22 cellular contexts compared by ENCODE assay signal in the genomic region with DNA sequence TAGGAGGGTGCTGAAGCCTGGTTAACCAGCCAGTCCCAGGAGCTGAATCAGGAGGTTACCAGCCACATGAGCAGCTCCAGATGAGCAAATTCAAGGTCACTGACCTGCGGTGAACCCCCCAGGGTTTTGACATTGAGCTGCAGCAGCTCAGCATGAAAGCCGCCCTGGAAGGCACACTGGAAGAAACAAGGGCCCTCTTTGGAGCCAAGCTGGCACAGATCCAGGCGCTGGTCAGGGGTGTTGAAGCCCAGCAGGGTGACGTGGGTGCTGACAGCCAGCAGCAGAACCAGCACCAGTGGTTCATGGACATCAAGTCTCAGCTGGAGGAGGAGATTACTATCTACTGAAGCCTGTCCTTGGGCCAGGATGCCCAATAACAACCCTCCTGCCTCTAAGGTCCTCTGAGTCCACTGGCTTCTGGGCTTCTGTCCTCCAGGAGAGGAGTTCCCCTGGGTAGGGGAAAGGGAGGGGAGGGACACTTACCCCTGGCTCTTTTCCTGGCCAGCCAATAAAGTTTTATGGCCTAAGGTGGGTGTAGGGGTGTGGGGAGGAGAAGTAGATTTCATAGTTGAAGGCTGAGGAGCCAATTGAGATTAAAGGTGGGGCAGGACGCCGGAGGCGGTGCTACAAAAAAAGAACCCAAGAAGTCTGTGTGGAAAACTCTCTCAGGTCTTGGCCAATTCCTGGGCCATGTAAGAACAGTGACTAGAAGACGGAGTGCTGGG. TPM values are rescaled to one million over a fixed set of nuclear protein-coding genes. Genes with fewer than 3 reads are reported as not detected.
DNase-seq lines count a peak whose midpoint lies in the region; ATAC-seq and TF ChIP-seq lines count a peak whose summit lies in the region.
"Had no signal": no experiment of that assay in that cellular context is flagged by ENCODE, and none has a peak within 500 bp of the region (broad histone marks: within the 10 kb centered on the region; RNA-seq: fewer than 3 reads in every experiment).

No MANE protein-coding gene starts in this region.

- H3K27ac Mint-ChIP-seq in CD4-positive, alpha-beta memory T cell, result peak overlapping the region in 1 of 7 donors; percentile 46
- H3K27ac Mint-ChIP-seq: activated B cell treated with CpG ODN at 0.5 μM for 24 hours; activated T-helper 2 cell treated with anti-CD3 and anti-CD28 coated beads, Interferon-gamma antibody, Interleukin-2, Interleukin-4, amounts not matched to agents 10 μg/mL and 5 μg/mL and 100 μg/mL, durations not matched to agents 14 hours and 24 hours and 36 hours; endodermal cell had no signal

- no peaks in the 10 kb centered on the region for H3K4me1 ChIP-seq in body of pancreas
- peaks cover 3% of the 10 kb centered on the region for H3K4me1 ChIP-seq in right cardiac atrium (ENCODE audit: control insufficient read depth, insufficient read depth, low read length)
- H3K4me1 ChIP-seq in sigmoid colon, result peaks cover 0 to 8% (median 0%) of the 10 kb centered on the region in 4 donors
- H3K4me1 ChIP-seq in testis, result no peaks in the 10 kb centered on the region
- no peaks in the 10 kb centered on the region for H3K4me1 ChIP-seq in CD4-positive, alpha-beta memory T cell (ENCODE audit: insufficient read depth, low read length)

- TF ChIP-seq CTCF in body of pancreas (IDR thresholded peaks at IDR 0.05) (no peak), sigmoid colon (IDR thresholded peaks at IDR 0.05) (no peak), testis (IDR thresholded peaks at IDR 0.05) (no peak)

- ATAC-seq in body of pancreas, result no peak
- ATAC-seq in right cardiac atrium, result peak; percentile 48 to 72

- intact Hi-C loops in body of pancreas (cut with DNase I), result no loop called here
- intact Hi-C loops in right cardiac atrium (cut with DNase I), result no loop called here
- intact Hi-C loops in sigmoid colon (cut with DNase I), result no loop called here
- intact Hi-C loops in testis (cut with DNase I; ENCODE audit: low total_unique reads), result no loop called here
- intact Hi-C loops in CD4-positive, alpha-beta memory T cell (cut with micrococcal nuclease), result no loop called here

- H3K4me3 Mint-ChIP-seq in CD4-positive, alpha-beta memory T cell, result no peak overlapping the region
- H3K4me3 Mint-ChIP-seq: activated B cell treated with CpG ODN at 0.5 μM for 24 hours; central memory CD8-positive, alpha-beta T cell; endodermal cell had no signal

- 74 to 99% methylated on average over 4 to 8 of the region's 8 CpGs for WGBS in body of pancreas, 2 donors
- 70% methylated on average over 8 of the region's 8 CpGs for WGBS in right cardiac atrium
- 44 to 86% methylated on average over 8 of the region's 8 CpGs for WGBS in sigmoid colon, 2 donors
- 84 to 97% methylated on average over 4 to 8 of the region's 8 CpGs for WGBS in testis, 2 donors

- TF ChIP-seq POLR2A in body of pancreas (IDR thresholded peaks at IDR 0.05) (no peak), sigmoid colon (IDR thresholded peaks at IDR 0.05) (no peak), testis (IDR thresholded peaks at IDR 0.05) (no peak)

- CTCF ChIA-PET in CD4-positive, alpha-beta memory T cell (lab: Charles Lee; ENCODE audit: partially characterized antibody), result no interaction called here

- H3K9me3 ChIP-seq in body of pancreas (no peaks in the 10 kb centered on the region), right cardiac atrium (ENCODE audit: control insufficient read depth, low read length) (no peaks in the 10 kb centered on the region), sigmoid colon (no peaks in the 10 kb centered on the region), testis (no peaks in the 10 kb centered on the region)
- no peaks in the 10 kb centered on the region for H3K9me3 ChIP-seq in CD4-positive, alpha-beta memory T cell (ENCODE audit: control insufficient read depth in 1 of 2, low read length in 2 of 2)

- H3K36me3 Mint-ChIP-seq in CD4-positive, alpha-beta memory T cell, result no peaks in the 10 kb centered on the region

- peaks cover 0 to 8% of the 10 kb centered on the region in 2 donors for H3K27me3 Mint-ChIP-seq in CD4-positive, alpha-beta memory T cell
- H3K27me3 Mint-ChIP-seq: activated B cell treated with CpG ODN at 0.5 μM for 24 hours had no signal

- DNase-seq in NCI-H1092 (lab: John Stamatoyannopoulos, UW) (peak; percentile 18), body of pancreas (peak; percentile 2 to 37 (median 28)), right cardiac atrium (peak; percentile 31 to 81 (median 73)), sigmoid colon (peak; percentile 73), testis (no peak), HUDEP-2 (lab: John Stamatoyannopoulos, UW; ENCODE audit: unreplicated experiment in 76 of 76) (no peak)
- no peak for DNase-seq in CD4-positive, alpha-beta memory T cell
- DNase-seq: activated B cell treated with CpG ODN at 0.5 μM for 24 hours; AML-193; endodermal cell; Karpas-422; NCI-H446 treated with DMSO at 0.1 percent for 48 hours; occipital lobe; SIG-M5; small intestine; stimulated activated CD4-positive, alpha-beta T cell treated with anti-CD3 and anti-CD28 coated beads, Interleukin-4, amount 100 ng/mL, for 24 hours; T-helper 2 cell had no signal

- no peaks in the 10 kb centered on the region for H3K27me3 ChIP-seq in body of pancreas
- H3K27me3 ChIP-seq in right cardiac atrium (ENCODE audit: control insufficient read depth, insufficient read depth), result no peaks in the 10 kb centered on the region
- no peaks in the 10 kb centered on the region for H3K27me3 ChIP-seq in sigmoid colon
- H3K27me3 ChIP-seq in testis, result no peaks in the 10 kb centered on the region
- no peaks in the 10 kb centered on the region for H3K27me3 ChIP-seq in CD4-positive, alpha-beta memory T cell (ENCODE audit: insufficient read depth, low read length)

- POLR2A ChIA-PET in CD4-positive, alpha-beta memory T cell (lab: Charles Lee; ENCODE audit: partially characterized antibody), result no interaction called here

- H3K27ac ChIP-seq in body of pancreas (no peak overlapping the region), right cardiac atrium (ENCODE audit: low read length) (no peak overlapping the region), sigmoid colon (peak overlapping the region in 1 of 4 donors; percentile 9), testis (no peak overlapping the region)
- no peak overlapping the region for H3K27ac ChIP-seq in CD4-positive, alpha-beta memory T cell (ENCODE audit: low read depth, low read length)

- H3K9me3 Mint-ChIP-seq in CD4-positive, alpha-beta memory T cell, result peaks cover 0 to 13% (median 8%) of the 10 kb centered on the region in 8 donors
- H3K9me3 Mint-ChIP-seq: activated T-helper 2 cell treated with anti-CD3 and anti-CD28 coated beads, Interferon-gamma antibody, Interleukin-2, Interleukin-4, amounts not matched to agents 10 μg/mL and 5 μg/mL and 100 μg/mL, durations not matched to agents 14 hours and 24 hours and 36 hours; central memory CD8-positive, alpha-beta T cell had no signal

- no peaks in the 10 kb centered on the region for H3K4me1 Mint-ChIP-seq in CD4-positive, alpha-beta memory T cell
- H3K4me1 Mint-ChIP-seq: activated B cell treated with CpG ODN at 0.5 μM for 24 hours; central memory CD8-positive, alpha-beta T cell; endodermal cell had no signal

- no peak for TF ChIP-seq EP300 in sigmoid colon (IDR thresholded peaks at IDR 0.05)

- H3K36me3 ChIP-seq in body of pancreas (replicated peaks in 1 of 2; ENCODE audit: insufficient read depth in 1 of 2, low read depth in 2 of 2), result no peaks in the 10 kb centered on the region
- no peaks in the 10 kb centered on the region for H3K36me3 ChIP-seq in sigmoid colon
- no peaks in the 10 kb centered on the region for H3K36me3 ChIP-seq in testis (ENCODE audit: low read depth, missing control alignments)
- no peaks in the 10 kb centered on the region for H3K36me3 ChIP-seq in CD4-positive, alpha-beta memory T cell (ENCODE audit: insufficient read depth, low read length)

- no peak overlapping the region for H3K4me3 ChIP-seq in body of pancreas
- H3K4me3 ChIP-seq in right cardiac atrium (ENCODE audit: low read length), result no peak overlapping the region
- no peak overlapping the region for H3K4me3 ChIP-seq in sigmoid colon
- no peak overlapping the region for H3K4me3 ChIP-seq in testis
- no peak overlapping the region for H3K4me3 ChIP-seq in CD4-positive, alpha-beta memory T cell (ENCODE audit: low read length in 2 of 2)

RNA-seq across cellular contexts. Expression of gene ATOH7, which starts 29.4 kb away (rescaled TPM):
- not detected for total RNA-seq in body of pancreas
- not detected for total RNA-seq in right cardiac atrium
- 0.05 TPM for polyA plus RNA-seq in right cardiac atrium
- total RNA-seq in sigmoid colon, result under 1 TPM in 1 of 4 donors, not detected in 3; 0.71 TPM
- polyA plus RNA-seq in sigmoid colon, result under 1 TPM in 2 of 3 donors, not detected in 1; 0.15 to 0.60 TPM
- total RNA-seq in testis, result 1 to 10 TPM in 1 of 2 donors, under 1 TPM in 1; 0.63 to 1.2 TPM
- 0.21 TPM for polyA plus RNA-seq in testis (ENCODE audit: insufficient read depth, low read depth, low replicate concordance)
- total RNA-seq in CD4-positive, alpha-beta memory T cell, result not detected
- polyA plus RNA-seq in CD4-positive, alpha-beta memory T cell, result not detected
- total RNA-seq: activated B cell treated with CpG ODN at 0.5 μM for 24 hours; activated CD8-positive, alpha-beta memory T cell treated with anti-CD3 and anti-CD28 coated beads for 36 hours; activated T-helper 2 cell treated with anti-CD3 and anti-CD28 coated beads, Interferon-gamma antibody, Interleukin-2, Interleukin-4, amounts not matched to agents 10 μg/mL and 5 μg/mL and 100 μg/mL, durations not matched to agents 14 hours and 24 hours and 36 hours; mucosa of gallbladder; subcutaneous adipose tissue had no signal

Comparison
In these comparisons a context has a peak if more than half of its experiments do, and no peak if none do; other contexts are left out.
1. DNase-seq: peak in NCI-H1092 (single experiment), body of pancreas (4 of 4), right cardiac atrium (3 of 3) and sigmoid colon (single experiment); none in testis (single experiment), CD4-positive, alpha-beta memory T cell (0 of 5) and HUDEP-2 (0 of 76).